In genomic region chr2:10232096-10232815, GRCh38 we compare ENCODE assay signal across 17 cellular contexts.
"Had no signal": no experiment of that assay in that cellular context is flagged by ENCODE, and none has a peak within 500 bp of the region (broad histone marks: within the 10 kb centered on the region; RNA-seq: fewer than 3 reads in every experiment).

No MANE protein-coding gene starts in this region.

- H3K9me3 ChIP-seq: ascending aorta, breast epithelium, transverse colon had no signal

- DNase-seq: activated CD4-positive, alpha-beta T cell treated with anti-CD3 and anti-CD28 coated beads, Interleukin-2, amount 50 U/mL, for 1 hour; activated CD8-positive, alpha-beta memory T cell treated with anti-CD3 and anti-CD28 coated beads for 24 hours; activated naive CD4-positive, alpha-beta T cell; activated T-cell treated with anti-CD3 and anti-CD28 coated beads for 4 hours; dermis blood vessel endothelial cell; erythroblast; small intestine; stimulated activated CD4-positive, alpha-beta T cell treated with anti-CD3 and anti-CD28 coated beads, Interleukin-4, amount 100 ng/mL, for 4 hours; stimulated activated CD8-positive, alpha-beta memory T cell treated with anti-CD3 and anti-CD28 coated beads, Interleukin-4, amount 100 ng/mL, for 48 hours; stimulated activated naive CD8-positive, alpha-beta T cell treated with anti-CD3 and anti-CD28 coated beads, Interleukin-15, Interleukin-2, amounts not matched to agents 100 U/mL and 50 U/mL, for 24 hours; T-helper 17 cell; transverse colon had no signal

- H3K9ac ChIP-seq: neural progenitor cell, parathyroid adenoma had no signal

- H3K4me1 ChIP-seq: ascending aorta, breast epithelium, neural progenitor cell, parathyroid adenoma had no signal

- ATAC-seq: stimulated activated naive CD8-positive, alpha-beta T cell treated with anti-CD3 and anti-CD28 coated beads, Interleukin-15, Interleukin-2, amounts not matched to agents 100 U/mL and 50 U/mL, for 24 hours; T-helper 17 cell had no signal

- H3K27me3 ChIP-seq: ascending aorta, breast epithelium, hepatocyte, neural progenitor cell, transverse colon had no signal

- H3K27ac ChIP-seq: ascending aorta, breast epithelium, hepatocyte, neural progenitor cell, parathyroid adenoma, transverse colon had no signal

- H3K4me2 ChIP-seq: hepatocyte, neural progenitor cell had no signal

- H3K4me3 ChIP-seq: ascending aorta, breast epithelium, hepatocyte, neural progenitor cell, transverse colon had no signal

- H3K36me3 ChIP-seq: ascending aorta, breast epithelium, neural progenitor cell, transverse colon had no signal

- H2AFZ ChIP-seq: hepatocyte, neural progenitor cell, parathyroid adenoma had no signal
